Comparison of ENCODE assay signal across 8 cellular contexts in the genomic region with DNA sequence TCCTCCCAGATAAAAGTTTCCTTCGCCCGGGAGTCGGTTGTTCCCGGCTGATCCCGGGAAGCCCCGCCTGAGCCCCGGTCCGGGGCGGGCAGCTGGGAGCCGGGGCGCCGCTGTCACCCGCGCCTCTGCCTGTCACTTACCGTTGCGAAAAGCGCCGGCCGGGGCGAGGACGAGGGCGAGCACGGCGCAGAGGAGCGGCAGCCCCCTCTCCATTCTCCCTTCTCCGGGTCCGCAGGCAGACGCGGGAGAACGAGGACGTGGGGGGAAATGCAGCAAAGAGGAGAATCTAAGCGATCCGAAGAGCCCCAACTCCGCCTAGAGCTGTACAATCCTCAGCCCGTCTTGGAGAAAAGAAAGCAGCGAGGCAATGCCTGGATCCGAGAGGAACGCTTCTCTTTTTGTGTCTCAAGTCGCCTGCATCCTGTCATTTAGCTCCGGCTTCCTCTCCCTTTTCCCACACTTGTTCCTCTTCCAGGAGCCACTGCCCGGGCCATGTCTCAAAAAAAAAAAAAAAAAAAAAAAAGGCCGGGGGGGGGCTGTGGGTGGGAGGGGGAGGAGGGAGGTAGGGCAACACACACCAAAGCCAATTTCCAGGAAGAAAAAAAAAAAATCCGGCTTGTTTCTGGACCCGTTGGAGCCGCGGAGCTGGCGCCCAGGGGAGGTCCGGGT. TPM values are rescaled to one million over a fixed set of nuclear protein-coding genes. Genes with fewer than 3 reads are reported as not detected.
DNase-seq lines count a peak whose midpoint lies in the region; ATAC-seq and TF ChIP-seq lines count a peak whose summit lies in the region.

A gene (minus strand): TSS at position 498 of the 669 bp plus-strand sequence. CDS start 285 bp downstream, at position 213.

- H3K4me1 ChIP-seq in HUES64 (ENCODE audit: insufficient read depth, low read length) = peaks cover 9% of the 10 kb centered on the region

- H3K4me3 Mint-ChIP-seq in nephron progenitor cell = peak within 1 kb of the TSS; percentile 94

- no peaks in the 10 kb centered on the region for H3K36me3 ChIP-seq in HUES64 (ENCODE audit: insufficient read depth, low read length)

- peak within 1 kb of the TSS; percentile 93 for H3K27ac Mint-ChIP-seq in nephron progenitor cell

- no peak within 1 kb of the TSS; the same call in 1 of the 2 replicates for H3K27ac ChIP-seq in HUES64 (ENCODE audit: low read depth, low read length)

- H3K27me3 ChIP-seq in HUES64 (ENCODE audit: insufficient read depth, low read length) = peaks cover 71% of the 10 kb centered on the region

- peak within 1 kb of the TSS; percentile 34; the same call in 1 of the 2 replicates for H3K9ac ChIP-seq in HUES64 (ENCODE audit: low read depth, low read length)

- no peaks in the 10 kb centered on the region for H3K27me3 Mint-ChIP-seq in nephron progenitor cell (ENCODE audit: low read depth, poor library complexity)

- under 1% methylated on average over 46 of the region's 48 CpGs for WGBS in HUES64

- no peak for ATAC-seq in HG03565 (IDR thresholded peaks at IDR 0.05; ENCODE audit: unreplicated experiment)

- H3K4me1 Mint-ChIP-seq in nephron progenitor cell = peaks cover 52% of the 10 kb centered on the region

- H3K9me3 Mint-ChIP-seq in nephron progenitor cell = no peaks in the 10 kb centered on the region

- TF ChIP-seq CTCF in foreskin fibroblast (IDR thresholded peaks at IDR 0.05; ENCODE audit: low read depth, low read length) (no peak), nephron progenitor cell (IDR thresholded peaks at IDR 0.05) (no peak)

- peak; percentile 57 for DNase-seq in ELF-1 (ENCODE audit: low read depth, low spot score)
- DNase-seq in activated T-cell treated with anti-CD3 and anti-CD28 coated beads, Interleukin-2, amount 50 U/mL, for 48 hours = peak; percentile 44 to 50
- no peak for DNase-seq in foreskin fibroblast
- peak; percentile 56 for DNase-seq in nephron progenitor cell
- no peak for DNase-seq in NCI-H1930 (lab: John Stamatoyannopoulos, UW)
- DNase-seq in effector CD8-positive, alpha-beta T cell (lab: John Stamatoyannopoulos, UW) = no peak

- H3K4me3 ChIP-seq in HUES64 (ENCODE audit: low read length) (peak within 1 kb of the TSS; percentile 78), foreskin fibroblast (ENCODE audit: low read depth in 1 of 2, low read length in 2 of 2) (peak within 1 kb of the TSS; percentile 55 to 71)

- peaks cover 35% of the 10 kb centered on the region for H3K36me3 Mint-ChIP-seq in nephron progenitor cell (ENCODE audit: low read depth)

- no peaks in the 10 kb centered on the region for H3K9me3 ChIP-seq in HUES64 (ENCODE audit: insufficient read depth, low read depth, low read length)

RNA-seq across cellular contexts. Expression of the gene that starts here (rescaled TPM):
- polyA plus RNA-seq in HUES64 (2013, experiment 1 of 2) = 2.7 TPM
- 3.0 TPM for polyA plus RNA-seq in HUES64 (2013, experiment 2 of 2)

Comparison
In these comparisons a context has a peak if more than half of its experiments do, and no peak if none do; other contexts are left out.
1. DNase-seq: peak in ELF-1 (single experiment), activated T-cell treated with anti-CD3 and anti-CD28 coated beads, Interleukin-2, amount 50 U/mL, for 48 hours (2 of 2) and nephron progenitor cell (single experiment); none in foreskin fibroblast (0 of 2), NCI-H1930 (0 of 2) and effector CD8-positive, alpha-beta T cell (single experiment).